ENCODE assay signal across 23 cellular contexts in genomic region chr2:8170954-8171353, GRCh38.
"Had no signal": no experiment of that assay in that cellular context is flagged by ENCODE, and none has a peak within 500 bp of the region (broad histone marks: within the 10 kb centered on the region; RNA-seq: fewer than 3 reads in every experiment).

No MANE protein-coding gene starts in this region.

- H3K27me3 Mint-ChIP-seq: activated CD4-positive, alpha-beta T cell treated with anti-CD3 and anti-CD28 coated beads, Interleukin-2, amount 10 ng/mL, durations not matched to agents 7 days and 5 days; activated CD8-positive, alpha-beta memory T cell treated with anti-CD3 and anti-CD28 coated beads, Interleukin-2, amount 10 ng/mL, durations not matched to agents 7 days and 5 days; activated CD8-positive, alpha-beta T cell treated with anti-CD3 and anti-CD28 coated beads for 36 hours had no signal

- DNase-seq: activated CD4-positive, alpha-beta T cell treated with anti-CD3 and anti-CD28 coated beads, Interleukin-2, amount 10 ng/mL, durations not matched to agents 7 days and 5 days; activated CD4-positive, CD25-positive, alpha-beta regulatory T cell treated with anti-CD3 and anti-CD28 coated beads, Interleukin-2, amount 50 U/mL, for 72 hours; activated CD8-positive, alpha-beta memory T cell treated with anti-CD3 and anti-CD28 coated beads, Interleukin-2, amount 10 ng/mL, durations not matched to agents 7 days and 5 days; activated CD8-positive, alpha-beta T cell treated with anti-CD3 and anti-CD28 coated beads for 36 hours; activated effector memory CD4-positive, alpha-beta T cell treated with anti-CD3 and anti-CD28 coated beads, Interleukin-2, amount 50 U/mL, for 16 hours; activated naive CD4-positive, alpha-beta T cell treated with anti-CD3 and anti-CD28 coated beads, Interleukin-2, amount 10 ng/mL, durations not matched to agents 7 days and 5 days; activated T-cell treated with anti-CD3 and anti-CD28 coated beads for 4 hours; amygdala; erythroblast; heart right ventricle; left colon; lower lobe of right lung; mesendoderm; naive B cell; pancreas; right lobe of liver; small intestine; stimulated activated CD4-positive, alpha-beta T cell treated with anti-CD3 and anti-CD28 coated beads, Interleukin-15, amount 100 ng/mL, for 24 hours; stimulated activated naive B cell treated with anti-CD40 and anti-IgM and Interleukin-4, amounts not matched to agents 10 μg/mL and 1 μg/mL and 100 μg/mL, for 72 hours; trophoblast cell had no signal

- H3K36me3 ChIP-seq: cardiac muscle cell, heart right ventricle, lower lobe of right lung, pancreas, right lobe of liver, vagina, WERI-Rb-1 had no signal

- H3K27ac ChIP-seq: cardiac muscle cell, heart right ventricle, lower lobe of right lung, pancreas, right lobe of liver, vagina, WERI-Rb-1 had no signal

- ATAC-seq: activated CD8-positive, alpha-beta memory T cell treated with anti-CD3 and anti-CD28 coated beads, Interleukin-2, amount 10 ng/mL, durations not matched to agents 7 days and 5 days; activated CD8-positive, alpha-beta T cell treated with anti-CD3 and anti-CD28 coated beads for 36 hours; left colon; lower lobe of right lung; pancreas; right lobe of liver; stimulated activated naive B cell treated with anti-CD40 and anti-IgM and Interleukin-4, amounts not matched to agents 10 μg/mL and 1 μg/mL and 100 μg/mL, for 72 hours had no signal

- H3K9me3 ChIP-seq: lower lobe of right lung, pancreas, right lobe of liver, vagina had no signal

- H3K4me1 Mint-ChIP-seq: activated naive CD4-positive, alpha-beta T cell treated with anti-CD3 and anti-CD28 coated beads, Interleukin-2, amount 10 ng/mL, durations not matched to agents 7 days and 5 days; naive B cell; stimulated activated naive B cell treated with anti-CD40 and anti-IgM and Interleukin-4, amounts not matched to agents 10 μg/mL and 1 μg/mL and 100 μg/mL, for 72 hours had no signal

- H3K36me3 Mint-ChIP-seq: activated naive CD4-positive, alpha-beta T cell treated with anti-CD3 and anti-CD28 coated beads, Interleukin-2, amount 10 ng/mL, durations not matched to agents 7 days and 5 days had no signal

- H3K27me3 ChIP-seq: cardiac muscle cell, heart right ventricle, pancreas, right lobe of liver, vagina had no signal

- H3K4me3 Mint-ChIP-seq: activated CD4-positive, alpha-beta T cell treated with anti-CD3 and anti-CD28 coated beads, Interleukin-2, amount 10 ng/mL, durations not matched to agents 7 days and 5 days; activated CD8-positive, alpha-beta memory T cell treated with anti-CD3 and anti-CD28 coated beads, Interleukin-2, amount 10 ng/mL, durations not matched to agents 7 days and 5 days; activated CD8-positive, alpha-beta T cell treated with anti-CD3 and anti-CD28 coated beads for 36 hours; activated naive CD4-positive, alpha-beta T cell treated with anti-CD3 and anti-CD28 coated beads, Interleukin-2, amount 10 ng/mL, durations not matched to agents 7 days and 5 days; naive B cell; stimulated activated naive B cell treated with anti-CD40 and anti-IgM and Interleukin-4, amounts not matched to agents 10 μg/mL and 1 μg/mL and 100 μg/mL, for 72 hours had no signal

- H3K4me3 ChIP-seq: cardiac muscle cell, heart right ventricle, lower lobe of right lung, pancreas, right lobe of liver, vagina had no signal

- H3K27ac Mint-ChIP-seq: activated CD4-positive, alpha-beta T cell treated with anti-CD3 and anti-CD28 coated beads, Interleukin-2, amount 10 ng/mL, durations not matched to agents 7 days and 5 days; activated CD8-positive, alpha-beta memory T cell treated with anti-CD3 and anti-CD28 coated beads, Interleukin-2, amount 10 ng/mL, durations not matched to agents 7 days and 5 days; activated CD8-positive, alpha-beta T cell treated with anti-CD3 and anti-CD28 coated beads for 36 hours; activated naive CD4-positive, alpha-beta T cell treated with anti-CD3 and anti-CD28 coated beads, Interleukin-2, amount 10 ng/mL, durations not matched to agents 7 days and 5 days; stimulated activated naive B cell treated with anti-CD40 and anti-IgM and Interleukin-4, amounts not matched to agents 10 μg/mL and 1 μg/mL and 100 μg/mL, for 72 hours had no signal

- H3K4me1 ChIP-seq: lower lobe of right lung, pancreas, right lobe of liver, vagina had no signal
